In genomic region chr1:39418223-39418622, GRCh38 we compare ENCODE assay signal across 26 cellular contexts.
DNase-seq lines count a peak whose midpoint lies in the region; ATAC-seq and TF ChIP-seq lines count a peak whose summit lies in the region.
"Had no signal": no experiment of that assay in that cellular context is flagged by ENCODE, and none has a peak within 500 bp of the region (broad histone marks: within the 10 kb centered on the region; RNA-seq: fewer than 3 reads in every experiment).

No MANE protein-coding gene starts in this region.

- peaks cover 71% of the 10 kb centered on the region for H3K36me3 Mint-ChIP-seq in nephron progenitor cell (ENCODE audit: low read depth)

- H3K27me3 ChIP-seq in GM23248 (replicated peaks; ENCODE audit: insufficient read depth): no peaks in the 10 kb centered on the region
- H3K27me3 ChIP-seq: cardiac muscle cell, gastrocnemius medialis, thyroid gland had no signal

- H3K27ac ChIP-seq in GM23248 (0 out of 2 replicates have a peak overlapping the region, but pooled peaks have one; percentile 8), substantia nigra (ENCODE audit: low read depth, low read length, poor library complexity, severe bottlenecking) (no peak overlapping the region)
- H3K27ac ChIP-seq: cardiac muscle cell, gastrocnemius medialis, thyroid gland had no signal

- DNase-seq in GM23248: no peak
- peak; percentile 47 for DNase-seq in SK-MEL-5 (ENCODE audit: low read depth, low spot score)
- peak; percentile 42 for DNase-seq in choroid plexus epithelial cell (ENCODE audit: low read depth)
- DNase-seq in nephron progenitor cell: no peak
- no peak for DNase-seq in substantia nigra (lab: John Stamatoyannopoulos, UW)
- DNase-seq in NCI-H2029 treated with DMSO at 0.1 percent for 48 hours (lab: John Stamatoyannopoulos, UW): no peak
- DNase-seq: activated CD4-positive, alpha-beta T cell treated with anti-CD3 and anti-CD28 coated beads for 48 hours; activated CD8-positive, alpha-beta memory T cell treated with anti-CD3 and anti-CD28 coated beads, Interleukin-2, amount 50 U/mL, for 4 hours; activated gamma-delta T cell; activated naive CD8-positive, alpha-beta T cell treated with anti-CD3 and anti-CD28 coated beads, Interleukin-2, amount 50 U/mL, for 24 hours; CD4-positive, alpha-beta T cell; DMS53; gastrocnemius medialis; GF-D8; hypothalamus; islet precursor cell; NCI-H187 treated with DMSO at 0.1 percent for 48 hours; NCI-H2227 treated with DMSO at 0.1 percent for 48 hours; NCI-H748 treated with DMSO at 0.1 percent for 48 hours; nucleus accumbens; retina; stimulated activated CD4-positive, alpha-beta T cell treated with anti-CD3 and anti-CD28 coated beads, Interleukin-2, amount 100 ng/mL, for 48 hours; stimulated activated naive B cell treated with anti-CD40 and anti-IgM and Interleukin-4, amounts not matched to agents 10 μg/mL and 1 μg/mL and 100 μg/mL, for 72 hours; thyroid gland had no signal

- H3K36me3 ChIP-seq in GM23248 (ENCODE audit: low read depth): peaks cover 51% of the 10 kb centered on the region

- H3K9me2 ChIP-seq in GM23248 (ENCODE audit: insufficient read depth): no peaks in the 10 kb centered on the region

- H3K9ac ChIP-seq in GM23248: 0 out of 2 replicates have a peak overlapping the region, but pooled peaks have one; percentile 7

- no peaks in the 10 kb centered on the region for H3K27me3 Mint-ChIP-seq in nephron progenitor cell (ENCODE audit: low read depth, poor library complexity)
- H3K27me3 Mint-ChIP-seq: activated naive CD8-positive, alpha-beta T cell treated with anti-CD3 and anti-CD28 coated beads, Interleukin-2, amount 50 U/mL, for 24 hours; CD4-positive, alpha-beta T cell; stimulated activated naive B cell treated with anti-CD40 and anti-IgM and Interleukin-4, amounts not matched to agents 10 μg/mL and 1 μg/mL and 100 μg/mL, for 72 hours had no signal

- H3K4me2 ChIP-seq in GM23248 (ENCODE audit: unreplicated experiment): peak overlapping the region; percentile 33

- peaks cover 45% of the 10 kb centered on the region for H3K4me1 ChIP-seq in GM23248 (ENCODE audit: insufficient read depth)

- H3K9me3 ChIP-seq in GM23248 (ENCODE audit: low read depth): no peaks in the 10 kb centered on the region
- H3K9me3 ChIP-seq: gastrocnemius medialis, thyroid gland had no signal

- ATAC-seq in GM21390 (IDR thresholded peaks at IDR 0.05; ENCODE audit: unreplicated experiment): no peak
- ATAC-seq: activated naive CD8-positive, alpha-beta T cell treated with anti-CD3 and anti-CD28 coated beads, Interleukin-2, amount 50 U/mL, for 24 hours; gastrocnemius medialis; stimulated activated naive B cell treated with anti-CD40 and anti-IgM and Interleukin-4, amounts not matched to agents 10 μg/mL and 1 μg/mL and 100 μg/mL, for 72 hours had no signal

- peaks cover 39% of the 10 kb centered on the region for H3K4me1 Mint-ChIP-seq in nephron progenitor cell

- TF ChIP-seq CTCF in choroid plexus epithelial cell (conservative IDR thresholded peaks at IDR 0.05; ENCODE audit: low read depth, low read length) (no peak), nephron progenitor cell (IDR thresholded peaks at IDR 0.05) (no peak)

- H3K9me3 Mint-ChIP-seq in nephron progenitor cell: no peaks in the 10 kb centered on the region
- H3K9me3 Mint-ChIP-seq: activated naive CD8-positive, alpha-beta T cell treated with anti-CD3 and anti-CD28 coated beads, Interleukin-2, amount 50 U/mL, for 24 hours; CD4-positive, alpha-beta T cell; stimulated activated naive B cell treated with anti-CD40 and anti-IgM and Interleukin-4, amounts not matched to agents 10 μg/mL and 1 μg/mL and 100 μg/mL, for 72 hours had no signal

- H4K20me1 ChIP-seq in GM23248 (ENCODE audit: insufficient read depth): peaks cover 18% of the 10 kb centered on the region

- 85 to 90% methylated on average over 4 of the region's 4 CpGs for WGBS in GM23248 (ENCODE audit: low coverage in 1 of 2, low lambda C conversion rate in 2 of 2, missing lambda C conversion rate in 2 of 2), 2 experiments

- H3K4me3 ChIP-seq in GM23248 (0 out of 2 replicates have a peak overlapping the region, but pooled peaks have one; percentile 33), choroid plexus epithelial cell (ENCODE audit: low read depth, low read length) (no peak overlapping the region)
- H3K4me3 ChIP-seq: cardiac muscle cell, gastrocnemius medialis, thyroid gland had no signal

- peaks cover 12% of the 10 kb centered on the region for H3F3A ChIP-seq in GM23248 (ENCODE audit: insufficient read depth)

- in situ Hi-C loops in GM23248 (cut with MboI) (no loop called here), SK-MEL-5 (cut with HindIII; ENCODE audit: low pct_unique_long_range_greater_than_20kb, low sequenced_read_pairs) (no loop called here)

- H3K4me3 Mint-ChIP-seq in nephron progenitor cell: no peak overlapping the region
- H3K4me3 Mint-ChIP-seq: activated naive CD8-positive, alpha-beta T cell treated with anti-CD3 and anti-CD28 coated beads, Interleukin-2, amount 50 U/mL, for 24 hours; CD4-positive, alpha-beta T cell; stimulated activated naive B cell treated with anti-CD40 and anti-IgM and Interleukin-4, amounts not matched to agents 10 μg/mL and 1 μg/mL and 100 μg/mL, for 72 hours had no signal

- H3K27ac Mint-ChIP-seq in nephron progenitor cell: peak overlapping the region; percentile 53
- H3K27ac Mint-ChIP-seq: activated naive CD8-positive, alpha-beta T cell treated with anti-CD3 and anti-CD28 coated beads, Interleukin-2, amount 50 U/mL, for 24 hours; CD4-positive, alpha-beta T cell; stimulated activated naive B cell treated with anti-CD40 and anti-IgM and Interleukin-4, amounts not matched to agents 10 μg/mL and 1 μg/mL and 100 μg/mL, for 72 hours had no signal

- H2AFZ ChIP-seq in GM23248: no peak overlapping the region

- peaks cover 95% of the 10 kb centered on the region for H3K79me2 ChIP-seq in GM23248 (ENCODE audit: insufficient read depth)

Comparison
In these comparisons a context has a peak if more than half of its experiments do, and no peak if none do; other contexts are left out.
1. DNase-seq: peak in SK-MEL-5 (single experiment) and choroid plexus epithelial cell (single experiment); none in GM23248 (single experiment), nephron progenitor cell (single experiment), substantia nigra (0 of 49) and NCI-H2029 treated with DMSO at 0.1 percent for 48 hours (single experiment).